ENCODE assay signal across 8 cellular contexts in the genomic region with DNA sequence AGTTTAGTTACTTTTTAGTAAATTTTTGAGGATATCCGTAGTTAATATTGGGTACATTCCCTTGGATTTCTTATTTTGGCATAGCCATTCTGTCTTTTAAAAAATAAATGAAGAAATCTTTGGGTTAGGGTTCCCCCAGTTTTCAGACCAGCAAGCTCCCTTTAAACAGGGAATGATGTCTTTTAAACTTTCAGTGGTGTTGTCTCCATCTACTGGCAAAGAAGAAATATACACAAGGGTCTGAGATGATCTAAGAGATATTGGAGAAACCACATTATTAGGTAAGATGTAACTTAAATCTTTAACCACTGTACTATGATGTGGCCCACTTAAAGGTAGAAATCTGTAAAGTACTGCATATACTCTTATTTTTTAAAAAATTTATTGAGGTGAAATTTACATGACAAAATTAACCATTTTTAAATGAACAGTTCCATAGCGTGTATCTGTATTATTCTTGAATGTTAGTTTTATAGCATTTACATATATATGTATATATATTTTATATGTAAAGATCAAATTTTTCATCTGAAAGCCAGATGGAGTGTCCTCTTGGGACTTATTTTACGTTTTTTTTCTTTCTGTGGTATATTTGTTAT. TPM values are rescaled to one million over a fixed set of nuclear protein-coding genes. Genes with fewer than 3 reads are reported as not detected.
DNase-seq lines count a peak whose midpoint lies in the region; ATAC-seq and TF ChIP-seq lines count a peak whose summit lies in the region.

No MANE protein-coding gene starts in this region.

- H3K36me3 ChIP-seq in OCI-LY3 (replicated peaks; ENCODE audit: low read depth, low read length) = peaks cover 14% of the 10 kb centered on the region

- no peak overlapping the region for H3K4me3 Mint-ChIP-seq in memory B cell

- H4K20me1 ChIP-seq in OCI-LY3 (ENCODE audit: insufficient read depth, low read length) = peaks cover 4% of the 10 kb centered on the region; the same call in 1 of the 2 replicates

- H3K9me3 Mint-ChIP-seq in memory B cell = no peaks in the 10 kb centered on the region

- H3K4me3 ChIP-seq in AG09309 (ENCODE audit: control insufficient read depth, low read depth, low read length) = no peak overlapping the region
- no peak overlapping the region for H3K4me3 ChIP-seq in GM12875 (ENCODE audit: low read depth, low read length)
- no peak overlapping the region for H3K4me3 ChIP-seq in OCI-LY3 (ENCODE audit: low read length)

- H3K79me2 ChIP-seq in OCI-LY3 (ENCODE audit: low read length) = no peaks in the 10 kb centered on the region

- H3K36me3 Mint-ChIP-seq in memory B cell = peaks cover 7% of the 10 kb centered on the region

- ATAC-seq in memory B cell (ENCODE audit: low read depth) = peak; percentile 59

- H3K9ac ChIP-seq in OCI-LY3 (ENCODE audit: low read length) = no peak overlapping the region

- H3K27ac ChIP-seq in OCI-LY3 (ENCODE audit: low read length) = no peak overlapping the region

- H3K27me3 ChIP-seq in OCI-LY3 (ENCODE audit: low read depth, low read length) = no peaks in the 10 kb centered on the region

- H2AFZ ChIP-seq in OCI-LY3 (ENCODE audit: low read depth, low read length) = no peak overlapping the region

- TF ChIP-seq CTCF in AG09309 (IDR thresholded peaks at IDR 0.05; ENCODE audit: control insufficient read depth, insufficient read depth, low read depth, low read length, missing control alignments) = peak; percentile 48
- TF ChIP-seq CTCF in GM12875 (IDR thresholded peaks at IDR 0.05; ENCODE audit: borderline replicate concordance, insufficient read depth, low read depth, low read length) = peak; percentile 17; the same call in 1 of the 2 replicates
- TF ChIP-seq CTCF in OCI-LY3 (IDR thresholded peaks at IDR 0.05; ENCODE audit: low read depth, low read length) = peak; percentile 70

- H3K27me3 Mint-ChIP-seq in memory B cell = no peaks in the 10 kb centered on the region

- no peak overlapping the region for H3K4me2 ChIP-seq in OCI-LY3 (ENCODE audit: low read length)

- H3K9me3 ChIP-seq in OCI-LY3 (ENCODE audit: insufficient read depth, low read length) = no peaks in the 10 kb centered on the region

- no peak overlapping the region for H3K27ac Mint-ChIP-seq in memory B cell

- peaks cover 3% of the 10 kb centered on the region for H3K4me1 Mint-ChIP-seq in memory B cell

- H3K4me1 ChIP-seq in OCI-LY3 (ENCODE audit: low read length) = peaks cover 4% of the 10 kb centered on the region; the same call in 1 of the 2 replicates

- DNase-seq in AG09309 (ENCODE audit: low read depth) (peak; percentile 8), cerebellum (ENCODE audit: low spot score) (peak; percentile 54), memory B cell (ENCODE audit: low spot score in 2 of 2) (no peak), NCI-H2107 treated with DMSO at 0.1 percent for 48 hours (lab: John Stamatoyannopoulos, UW; ENCODE audit: unreplicated experiment) (no peak), DMS153 (lab: John Stamatoyannopoulos, UW) (no peak), NCI-H345 (lab: John Stamatoyannopoulos, UW) (no peak)

RNA-seq across cellular contexts. Expression of a gene that starts 35.1 kb away (rescaled TPM):
- 50.4 TPM for total RNA-seq in cerebellum

Comparison
In these comparisons a context has a peak if more than half of its experiments do, and no peak if none do; other contexts are left out.
1. DNase-seq: peak in AG09309 (single experiment) and cerebellum (single experiment); none in memory B cell (0 of 2), NCI-H2107 treated with DMSO at 0.1 percent for 48 hours (single experiment), DMS153 (single experiment) and NCI-H345 (single experiment).
2. CTCF ChIP-seq: peak in every context shown above with its lines; median percentile 70 in OCI-LY3; 48 in AG09309; 17 in GM12875.